22 cellular contexts compared by ENCODE assay signal in genomic region chr10:130771491-130771890, GRCh38.
"Had no signal": no experiment of that assay in that cellular context is flagged by ENCODE, and none has a peak within 500 bp of the region (broad histone marks: within the 10 kb centered on the region; RNA-seq: fewer than 3 reads in every experiment).

No MANE protein-coding gene starts in this region.

- ATAC-seq: activated naive CD8-positive, alpha-beta T cell treated with anti-CD3 and anti-CD28 coated beads, Interleukin-2, amount 50 U/mL, for 24 hours; foreskin keratinocyte; left lobe of liver; right cardiac atrium had no signal

- FAIRE-seq: keratinocyte had no signal

- H3K4me1 ChIP-seq: colonic mucosa, foreskin keratinocyte had no signal

- H3K4me3 ChIP-seq: colonic mucosa, lung, skin epidermis had no signal

- H3K27ac ChIP-seq: brain microvascular endothelial cell, colonic mucosa, foreskin keratinocyte, skin epidermis had no signal

- H3K27me3 ChIP-seq: brain microvascular endothelial cell, colonic mucosa, foreskin keratinocyte had no signal

- DNase-seq: activated CD4-positive, alpha-beta T cell treated with anti-CD3 and anti-CD28 coated beads, Interleukin-2, amount 10 ng/mL, durations not matched to agents 7 days and 5 days; activated CD8-positive, alpha-beta memory T cell treated with anti-CD3 and anti-CD28 coated beads, Interleukin-2, amount 50 U/mL, for 4 hours; activated effector memory CD4-positive, alpha-beta T cell treated with Interleukin-2 at 50 U/mL for 16 hours; activated naive CD4-positive, alpha-beta T cell treated with anti-CD3 and anti-CD28 coated beads, Interleukin-2, amount 10 ng/mL, durations not matched to agents 7 days and 5 days; activated naive CD8-positive, alpha-beta T cell treated with anti-CD3 and anti-CD28 coated beads, Interleukin-2, amount 50 U/mL, for 24 hours; activated T-cell treated with anti-CD3 and anti-CD28 coated beads, Interleukin-2, amount 50 U/mL, for 48 hours; anterior cingulate cortex; brain microvascular endothelial cell; colonic mucosa; foreskin keratinocyte; hypothalamus; midbrain; occipital lobe; right cardiac atrium; stimulated activated CD4-positive, alpha-beta T cell treated with anti-CD3 and anti-CD28 coated beads, Interleukin-15, amount 100 ng/mL, for 24 hours; stimulated activated CD4-positive, alpha-beta T cell treated with anti-CD3 and anti-CD28 coated beads, Interleukin-2, amount 100 ng/mL, for 48 hours; T-helper 9 cell; trophoblast cell had no signal

- H3K36me3 ChIP-seq: brain microvascular endothelial cell, colonic mucosa had no signal

- H3K9me3 ChIP-seq: colonic mucosa had no signal
